Comparison of ENCODE assay signal across 8 cellular contexts in genomic region chr10:45971019-45971418, GRCh38. TPM values are rescaled to one million over a fixed set of nuclear protein-coding genes. Genes with fewer than 3 reads are reported as not detected.
DNase-seq lines count a peak whose midpoint lies in the region; ATAC-seq and TF ChIP-seq lines count a peak whose summit lies in the region.
"Not testable (repeated sequence)": the region's sequence is repeated elsewhere in the genome, so short reads cannot be mapped to it uniquely, and the experiment has no call there.

No MANE protein-coding gene starts in this region.

- H3K4me3 ChIP-seq in GM06990 (replicated peaks; ENCODE audit: low read depth, low read length) (peak overlapping the region; percentile 82), MG63 (peak overlapping the region; percentile 88), WI38 (ENCODE audit: low read depth, low read length) (peak overlapping the region; percentile 77), astrocyte of the spinal cord (ENCODE audit: low read depth, low read length) (peak overlapping the region; percentile 72), esophagus squamous epithelium (peak overlapping the region in 3 of 4 donors; percentile 69 to 81 (median 79)), retinal pigment epithelial cell (ENCODE audit: low read length) (peak overlapping the region; percentile 66), vagina (peak overlapping the region; percentile 78 to 86)

- not testable (repeated sequence) for TF ChIP-seq POLR2A in esophagus squamous epithelium (IDR thresholded peaks at IDR 0.05); vagina (IDR thresholded peaks at IDR 0.05)

- 41 to 50% methylated on average over 11 to 14 of the region's 14 CpGs for WGBS in esophagus squamous epithelium, 2 donors

- not testable (repeated sequence) for H3K9me3 ChIP-seq in MG63, esophagus squamous epithelium, vagina

- H3K4me1 ChIP-seq in esophagus squamous epithelium (peaks cover 0 to 32% (median 15%) of the 10 kb centered on the region in 3 donors), vagina (peaks cover 22% of the 10 kb centered on the region)

- intact Hi-C loops in esophagus squamous epithelium (cut with DNase I); vagina (cut with DNase I): not testable (repeated sequence)

- not testable (repeated sequence) for TF ChIP-seq CTCF in GM06990 (IDR thresholded peaks at IDR 0.05; ENCODE audit: insufficient read depth, low read length, poor library complexity, severe bottlenecking); WI38 (IDR thresholded peaks at IDR 0.05; ENCODE audit: low read depth, low read length); astrocyte of the spinal cord (IDR thresholded peaks at IDR 0.05; ENCODE audit: low read depth, low read length); esophagus squamous epithelium (IDR thresholded peaks at IDR 0.05); retinal pigment epithelial cell (conservative IDR thresholded peaks at IDR 0.05; ENCODE audit: low read depth, low read length); vagina (IDR thresholded peaks at IDR 0.05)

- H3K27ac ChIP-seq in esophagus squamous epithelium, vagina: not testable (repeated sequence)

- not testable (repeated sequence) for ATAC-seq in memory B cell (ENCODE audit: low read depth)

- in situ Hi-C loops in astrocyte of the spinal cord (cut with HindIII; ENCODE audit: low sequenced_read_pairs), result not testable (repeated sequence)

- H3K27ac Mint-ChIP-seq in memory B cell, result not testable (repeated sequence)

- not testable (repeated sequence) for H3K27me3 ChIP-seq in GM06990 (replicated peaks; ENCODE audit: control insufficient read depth, insufficient read depth, low read length); MG63; esophagus squamous epithelium; vagina

- H3K36me3 ChIP-seq in GM06990 (ENCODE audit: control insufficient read depth, insufficient read depth, low read length); MG63; esophagus squamous epithelium; vagina: not testable (repeated sequence)

- peak overlapping the region; percentile 60 for H3K4me3 Mint-ChIP-seq in memory B cell

- not testable (repeated sequence) for H3K9me3 Mint-ChIP-seq in memory B cell

- H3K27me3 Mint-ChIP-seq in memory B cell, result not testable (repeated sequence)

- H3K36me3 Mint-ChIP-seq in memory B cell, result not testable (repeated sequence)

- peaks cover 26% of the 10 kb centered on the region for H3K4me1 Mint-ChIP-seq in memory B cell

- DNase-seq in GM06990 (ENCODE audit: extremely low read depth, insufficient read length); MG63; astrocyte of the spinal cord (ENCODE audit: low read depth, low spot score); esophagus squamous epithelium (lab: John Stamatoyannopoulos, UW); memory B cell (ENCODE audit: low spot score in 2 of 2); retinal pigment epithelial cell (ENCODE audit: low read depth); vagina (ENCODE audit: extremely low spot score in 2 of 2): not testable (repeated sequence)

RNA-seq across cellular contexts. Expression of gene TIMM23, which starts 1.3 kb away (rescaled TPM):
- 145 and 178 TPM in 2 replicates for total RNA-seq in MG63 (2014; rRNA removed; shearing (Covaris generic); ENCODE audit: low replicate concordance)
- 10 to 100 TPM; 43.1 to 80.5 (median 54.6) TPM for total RNA-seq in esophagus squamous epithelium
- 47.6 TPM for total RNA-seq in vagina

RNA-seq across cellular contexts. Expression of gene NCOA4, which starts 59.4 kb away (rescaled TPM):
- total RNA-seq in MG63 (2014; rRNA removed; shearing (Covaris generic); ENCODE audit: low replicate concordance), result 204 and 236 TPM in 2 replicates
- total RNA-seq in esophagus squamous epithelium (100 to 1,000 TPM; 122 to 161 (median 141) TPM), vagina (110 TPM)
